In genomic region chr18:11909081-11909410, GRCh38 we compare ENCODE assay signal across 8 cellular contexts. TPM values are rescaled to one million over a fixed set of nuclear protein-coding genes. Genes with fewer than 3 reads are reported as not detected.
DNase-seq lines count a peak whose midpoint lies in the region; ATAC-seq, FAIRE-seq and TF ChIP-seq lines count a peak whose summit lies in the region.

No MANE protein-coding gene starts in this region.

- no peaks in the 10 kb centered on the region for H4K20me1 ChIP-seq in keratinocyte (ENCODE audit: control insufficient read depth, extremely low read depth, insufficient read depth, low read length)

- H3K27me3 ChIP-seq in heart right ventricle, result no peaks in the 10 kb centered on the region
- no peaks in the 10 kb centered on the region for H3K27me3 ChIP-seq in keratinocyte (ENCODE audit: control insufficient read depth, extremely low read depth, insufficient read depth, low read length)
- no peaks in the 10 kb centered on the region for H3K27me3 ChIP-seq in thoracic aorta (replicated peaks; ENCODE audit: insufficient read depth)

- H3K9me1 ChIP-seq in keratinocyte (ENCODE audit: control insufficient read depth, extremely low read depth, insufficient read depth, low read length), result no peaks in the 10 kb centered on the region

- no peak for FAIRE-seq in keratinocyte (lab: Jason Lieb, UNC)

- H3K9me3 ChIP-seq in heart right ventricle (no peaks in the 10 kb centered on the region), keratinocyte (ENCODE audit: control insufficient read depth, low read depth, low read length) (no peaks in the 10 kb centered on the region), thoracic aorta (no peaks in the 10 kb centered on the region)

- H3K4me1 ChIP-seq in heart right ventricle, result peaks cover 0 to 37% (median 26%) of the 10 kb centered on the region in 9 donors
- peaks cover 11% of the 10 kb centered on the region for H3K4me1 ChIP-seq in keratinocyte (ENCODE audit: control insufficient read depth, extremely low read depth, insufficient read depth, low read length)
- peaks cover 12 to 20% of the 10 kb centered on the region in 2 donors for H3K4me1 ChIP-seq in thoracic aorta (ENCODE audit: control insufficient read depth in 1 of 2, low read depth in 2 of 2)

- peaks cover 2% of the 10 kb centered on the region for H3K79me2 ChIP-seq in keratinocyte (ENCODE audit: control insufficient read depth, insufficient read depth, low read length)

- H3K36me3 ChIP-seq in heart right ventricle (peaks cover 0 to 23% (median 0%) of the 10 kb centered on the region in 9 donors), keratinocyte (ENCODE audit: control insufficient read depth in 2 of 2, extremely low read depth in 1 of 2, insufficient read depth in 2 of 2, low read length in 2 of 2) (peaks cover 0 to 2% of the 10 kb centered on the region in 2 experiments), thoracic aorta (no peaks in the 10 kb centered on the region)

- peaks cover 16% of the 10 kb centered on the region for H3K4me1 Mint-ChIP-seq in activated naive CD8-positive, alpha-beta T cell treated with anti-CD3 and anti-CD28 coated beads for 36 hours

- H3K4me2 ChIP-seq in keratinocyte (ENCODE audit: control insufficient read depth, extremely low read depth, insufficient read depth, low read depth, low read length), result peak overlapping the region; percentile 95

- dilution Hi-C loops in keratinocyte (cut with MboI; ENCODE audit: extremely low pct_ligation_motif_present, low sequenced_read_pairs), result no loop called here

- TF ChIP-seq CTCF in heart right ventricle (IDR thresholded peaks at IDR 0.05), result no peak
- no peak for TF ChIP-seq CTCF in keratinocyte (optimal IDR thresholded peaks at IDR 0.05 in 1 of 3, IDR thresholded peaks at IDR 0.05 in 1 of 3, conservative IDR thresholded peaks at IDR 0.05 in 1 of 3; ENCODE audit: extremely low read depth in 1 of 3, insufficient read depth in 2 of 3, low read length in 3 of 3)
- no peak for TF ChIP-seq CTCF in thoracic aorta (IDR thresholded peaks at IDR 0.05)

- intact Hi-C loops in heart right ventricle (cut with DNase I), result loop anchor here in 7 of 10 donors (2.0 to 10.0 kb wide), 7 partner anchors 38 to 72 kb away; partner anchors contain the start of genes CHMP1B (in 4 of the 7) and IMPA2 (in 1 of the 7)
- intact Hi-C loops in Right ventricle myocardium superior (cut with DNase I), result no loop called here

- H3K27ac Mint-ChIP-seq in activated naive CD8-positive, alpha-beta T cell treated with anti-CD3 and anti-CD28 coated beads for 36 hours, result peak overlapping the region; percentile 84

- peaks cover 5% of the 10 kb centered on the region for H3K36me3 Mint-ChIP-seq in activated naive CD8-positive, alpha-beta T cell treated with anti-CD3 and anti-CD28 coated beads for 36 hours

- H3K4me3 ChIP-seq in heart right ventricle, result peak overlapping the region; percentile 49 to 97 (median 86)
- peak overlapping the region; percentile 79 to 96 (median 95) for H3K4me3 ChIP-seq in keratinocyte (ENCODE audit: control insufficient read depth in 2 of 3, extremely low read depth in 1 of 3, insufficient read depth in 2 of 3, low read depth in 1 of 3, low read length in 3 of 3)
- H3K4me3 ChIP-seq in thoracic aorta, result peak overlapping the region; percentile 99

- H3K9ac ChIP-seq in keratinocyte (ENCODE audit: control insufficient read depth, extremely low read depth, insufficient read depth, low read length), result peak overlapping the region; percentile 93

- no peaks in the 10 kb centered on the region for H3K9me3 Mint-ChIP-seq in activated naive CD8-positive, alpha-beta T cell treated with anti-CD3 and anti-CD28 coated beads for 36 hours

- WGBS in heart right ventricle, 2 donors, result 3 to 4% methylated on average over 8 of the region's 8 CpGs

- peak overlapping the region; percentile 91 for H2AFZ ChIP-seq in keratinocyte (ENCODE audit: control insufficient read depth, low read length)

- H3K4me3 Mint-ChIP-seq in activated naive CD8-positive, alpha-beta T cell treated with anti-CD3 and anti-CD28 coated beads for 36 hours, result peak overlapping the region; percentile 81

- DNase-seq in heart right ventricle (no peak), Right ventricle myocardium superior (no peak), keratinocyte (ENCODE audit: low read depth, low spot score) (no peak), thoracic aorta (ENCODE audit: low spot score) (no peak), NCI-H1417 treated with DMSO at 0.1 percent for 48 hours (lab: John Stamatoyannopoulos, UW) (no peak), NCI-H748 treated with DMSO at 0.1 percent for 48 hours (lab: John Stamatoyannopoulos, UW) (no peak)
- no peak for DNase-seq in activated naive CD8-positive, alpha-beta T cell treated with anti-CD3 and anti-CD28 coated beads for 36 hours

- no peak for ATAC-seq in heart right ventricle
- ATAC-seq in Right ventricle myocardium superior (ENCODE audit: poor library complexity), result no peak
- ATAC-seq in thoracic aorta (ENCODE audit: insufficient number of reproducible peaks, low FRiP score, low read depth), result no peak
- no peak for ATAC-seq in HG02678 (IDR thresholded peaks at IDR 0.05; ENCODE audit: unreplicated experiment)

- H3K27me3 Mint-ChIP-seq in activated naive CD8-positive, alpha-beta T cell treated with anti-CD3 and anti-CD28 coated beads for 36 hours, result no peaks in the 10 kb centered on the region

- H3K27ac ChIP-seq in heart right ventricle, result peak overlapping the region; percentile 92 to 100 (median 100)
- peak overlapping the region; percentile 84 for H3K27ac ChIP-seq in keratinocyte (ENCODE audit: control insufficient read depth, insufficient read depth, low read length)
- H3K27ac ChIP-seq in thoracic aorta, result peak overlapping the region; percentile 98 to 100

RNA-seq across cellular contexts. Expression of gene MPPE1, which starts 0.9 kb away (rescaled TPM):
- 10 to 100 TPM; 21.2 to 44.5 (median 34.1) TPM for total RNA-seq in heart right ventricle
- polyA plus RNA-seq in heart right ventricle, result 10 to 100 TPM; 18.3 to 45.9 TPM
- total RNA-seq in Right ventricle myocardium superior, result 35.7 TPM
- total RNA-seq in activated naive CD8-positive, alpha-beta T cell treated with anti-CD3 and anti-CD28 coated beads for 36 hours, result 10 to 100 TPM; 25.3 to 27.1 TPM
- 14.4 to 25.0 TPM (median 21.0 TPM) in 3 replicates for polyA plus RNA-seq in keratinocyte
- polyA plus RNA-seq in keratinocyte (2011; ENCODE audit: low read depth), result 34.4 TPM
- polyA plus RNA-seq in keratinocyte (2011; cell fraction: cytosol; rRNA removed), result 11.2 and 12.1 TPM in 2 replicates
- 37.7 and 41.5 TPM in 2 replicates for polyA plus RNA-seq in keratinocyte (2011; cell fraction: nucleus; rRNA removed)
- 23.3 and 39.4 TPM in 2 replicates for polyA plus RNA-seq in keratinocyte (2012; ENCODE audit: low replicate concordance)
- polyA minus RNA-seq in keratinocyte, result 8.7 to 15.7 TPM (median 15.1 TPM) in 3 replicates
- polyA minus RNA-seq in keratinocyte (2011; cell fraction: cytosol; rRNA and poly(A)+ RNA removed), result 10.9 TPM
- 17.3 and 35.8 TPM in 2 replicates for polyA minus RNA-seq in keratinocyte (2011; cell fraction: nucleus; rRNA and poly(A)+ RNA removed)
- 10 to 100 TPM; 22.3 to 40.5 TPM for total RNA-seq in thoracic aorta

RNA-seq across cellular contexts. Expression of gene CHMP1B, which starts 57.8 kb away (rescaled TPM):
- total RNA-seq in heart right ventricle, result 10 to 100 TPM; 30.2 to 53.7 (median 38.3) TPM
- 10 to 100 TPM; 16.3 to 25.5 TPM for polyA plus RNA-seq in heart right ventricle
- 26.5 TPM for total RNA-seq in Right ventricle myocardium superior
- 10 to 100 TPM; 22.8 to 23.0 TPM for total RNA-seq in activated naive CD8-positive, alpha-beta T cell treated with anti-CD3 and anti-CD28 coated beads for 36 hours
- polyA plus RNA-seq in keratinocyte, result 30.7 to 54.7 TPM (median 51.4 TPM) in 3 replicates
- 72.0 TPM for polyA plus RNA-seq in keratinocyte (2011; ENCODE audit: low read depth)
- polyA plus RNA-seq in keratinocyte (2011; cell fraction: cytosol; rRNA removed), result 34.0 and 35.9 TPM in 2 replicates
- 91.1 and 111 TPM in 2 replicates for polyA plus RNA-seq in keratinocyte (2011; cell fraction: nucleus; rRNA removed)
- 33.8 and 55.2 TPM in 2 replicates for polyA plus RNA-seq in keratinocyte (2012; ENCODE audit: low replicate concordance)
- polyA minus RNA-seq in keratinocyte, result 14.3 to 37.4 TPM (median 34.8 TPM) in 3 replicates
- 31.1 TPM for polyA minus RNA-seq in keratinocyte (2011; cell fraction: cytosol; rRNA and poly(A)+ RNA removed)
- 36.0 and 53.2 TPM in 2 replicates for polyA minus RNA-seq in keratinocyte (2011; cell fraction: nucleus; rRNA and poly(A)+ RNA removed)
- total RNA-seq in thoracic aorta, result 10 to 100 TPM; 41.8 to 59.8 TPM
